ENCODE assay signal across 7 cellular contexts in genomic region chr1:93680121-93681094, GRCh38. TPM values are rescaled to one million over a fixed set of nuclear protein-coding genes. Genes with fewer than 3 reads are reported as not detected.
DNase-seq lines count a peak whose midpoint lies in the region; ATAC-seq and TF ChIP-seq lines count a peak whose summit lies in the region.

No MANE protein-coding gene starts in this region.

- intact Hi-C loops in lower leg skin (cut with DNase I; ENCODE audit: low total_unique reads), result no loop called here

- H3K4me1 ChIP-seq in effector memory CD4-positive, alpha-beta T cell (ENCODE audit: control insufficient read depth, insufficient read depth, low read length, poor library complexity, severe bottlenecking), result peaks cover 9% of the 10 kb centered on the region

- H3K36me3 ChIP-seq in effector memory CD4-positive, alpha-beta T cell (ENCODE audit: control insufficient read depth, insufficient read depth, low read length), result no peaks in the 10 kb centered on the region

- H3K27ac ChIP-seq in effector memory CD4-positive, alpha-beta T cell (ENCODE audit: insufficient read depth, low read length, poor library complexity, severe bottlenecking), result no peak overlapping the region

- no peak for TF ChIP-seq POLR2A in lower leg skin (IDR thresholded peaks at IDR 0.05)

- DNase-seq in GM12864 (ENCODE audit: low read depth) (no peak), LoVo (ENCODE audit: low spot score) (peak; percentile 82), lower leg skin (ENCODE audit: low spot score in 2 of 2) (peak; percentile 87 to 97)
- DNase-seq in effector memory CD4-positive, alpha-beta T cell, result peak in 1 of 3 donors; percentile 15
- DNase-seq in stimulated activated CD4-positive, alpha-beta T cell treated with anti-CD3 and anti-CD28 coated beads, Interleukin-4, amount 100 ng/mL, for 48 hours (ENCODE audit: low read depth in 2 of 2), result peak; percentile 42 to 48

- TF ChIP-seq CTCF in GM12864 (IDR thresholded peaks at IDR 0.05; ENCODE audit: low read depth, low read length, missing control alignments) (peak; percentile 74), WI38 (IDR thresholded peaks at IDR 0.05; ENCODE audit: low read depth, low read length) (peak; percentile 40), lower leg skin (IDR thresholded peaks at IDR 0.05) (peak in 1 of 3 donors; percentile 35)

- peak; percentile 60 for ATAC-seq in GM21825 (IDR thresholded peaks at IDR 0.05; ENCODE audit: unreplicated experiment)

- peak overlapping the region; percentile 78 for H3K4me3 ChIP-seq in GM12864 (ENCODE audit: low read depth, low read length)
- peak overlapping the region; percentile 86 for H3K4me3 ChIP-seq in WI38 (ENCODE audit: low read depth, low read length)
- peak overlapping the region; percentile 50 for H3K4me3 ChIP-seq in effector memory CD4-positive, alpha-beta T cell (ENCODE audit: insufficient read depth, low read depth, low read length, poor library complexity, severe bottlenecking)
- peak overlapping the region; percentile 55 for H3K4me3 ChIP-seq in lower leg skin (ENCODE audit: low read depth, poor library complexity, severe bottlenecking)

- peaks cover 7% of the 10 kb centered on the region for H3K27me3 ChIP-seq in effector memory CD4-positive, alpha-beta T cell (replicated peaks; ENCODE audit: control insufficient read depth, insufficient read depth, low read length, poor library complexity, severe bottlenecking)

- no peaks in the 10 kb centered on the region for H3K9me3 ChIP-seq in effector memory CD4-positive, alpha-beta T cell (ENCODE audit: control insufficient read depth, low read length)

- 16 to 18% methylated on average over 34 of the region's 34 CpGs for WGBS in lower leg skin, 2 donors

RNA-seq across cellular contexts. Expression of gene BCAR3, which starts 1.2 kb away (rescaled TPM):
- 10 to 100 TPM; 41.8 to 57.5 (median 45.8) TPM for total RNA-seq in lower leg skin
